Comparison of ENCODE assay signal across 8 cellular contexts in genomic region chr19:40811478-40812341, GRCh38. TPM values are rescaled to one million over a fixed set of nuclear protein-coding genes. Genes with fewer than 3 reads are reported as not detected.
A peak's percentile ranks its signal among the peaks of the same experiment; 100 is the strongest.
DNase-seq lines count a peak whose midpoint lies in the region; ATAC-seq and TF ChIP-seq lines count a peak whose summit lies in the region.

No MANE protein-coding gene starts in this region.

- no peak for DNase-seq in GM12865 (ENCODE audit: low read depth)
- DNase-seq in T-helper 17 cell: no peak
- no peak for DNase-seq in esophagus squamous epithelium (lab: John Stamatoyannopoulos, UW)
- DNase-seq in DMS153 (lab: John Stamatoyannopoulos, UW): no peak

- TF ChIP-seq CTCF in GM12865 (IDR thresholded peaks at IDR 0.05; ENCODE audit: insufficient read depth, low read depth, low read length, missing control alignments) (no peak), esophagus squamous epithelium (IDR thresholded peaks at IDR 0.05) (peak in 1 of 6 experiments; percentile 11)

- no peak overlapping the region for H3K9ac ChIP-seq in rectal smooth muscle tissue (ENCODE audit: low read length)

- H3K4me3 ChIP-seq in GM12865 (ENCODE audit: low read depth, low read length) (peak overlapping the region; percentile 29), esophagus squamous epithelium (peak overlapping the region; percentile 27 to 66 (median 50)), rectal smooth muscle tissue (ENCODE audit: low read length) (peak overlapping the region; percentile 41)

- intact Hi-C loops in esophagus squamous epithelium (cut with DNase I): loop anchor here (5.0 kb wide), 1 partner anchor 149 kb away; no protein-coding TSS in a partner anchor

- H3K27me3 ChIP-seq in esophagus squamous epithelium (no peaks in the 10 kb centered on the region), rectal smooth muscle tissue (ENCODE audit: control insufficient read depth, insufficient read depth, low read length) (no peaks in the 10 kb centered on the region)

- ATAC-seq in T-helper 17 cell (peak; percentile 24), HG02642 (IDR thresholded peaks at IDR 0.05; ENCODE audit: poor library complexity, unreplicated experiment) (no peak), HG03460 (IDR thresholded peaks at IDR 0.05; ENCODE audit: unreplicated experiment) (no peak), GM18517 (IDR thresholded peaks at IDR 0.05; ENCODE audit: unreplicated experiment) (no peak)

- peaks cover 25 to 63% (median 45%) of the 10 kb centered on the region in 3 donors for H3K4me1 ChIP-seq in esophagus squamous epithelium
- H3K4me1 ChIP-seq in rectal smooth muscle tissue (ENCODE audit: control insufficient read depth, insufficient read depth, low read length): peaks cover 14% of the 10 kb centered on the region

- H3K9me3 ChIP-seq in T-helper 17 cell (ENCODE audit: control insufficient read depth, low read length, poor library complexity, severe bottlenecking): no peaks in the 10 kb centered on the region
- H3K9me3 ChIP-seq in esophagus squamous epithelium: no peaks in the 10 kb centered on the region

- H3K27ac ChIP-seq in esophagus squamous epithelium (peak overlapping the region; percentile 67 to 87 (median 84)), rectal smooth muscle tissue (ENCODE audit: low read depth, low read length) (peak overlapping the region; percentile 57)

- H3K4me3 Mint-ChIP-seq in T-helper 17 cell: peak overlapping the region; percentile 91

- H3K4me1 Mint-ChIP-seq in T-helper 17 cell: peaks cover 53% of the 10 kb centered on the region

- no peaks in the 10 kb centered on the region for H3K27me3 Mint-ChIP-seq in T-helper 17 cell

- TF ChIP-seq POLR2A in esophagus squamous epithelium (IDR thresholded peaks at IDR 0.05): no peak

- H3K36me3 Mint-ChIP-seq in T-helper 17 cell (ENCODE audit: low read depth): peaks cover 4% of the 10 kb centered on the region

- H3K27ac Mint-ChIP-seq in T-helper 17 cell: peak overlapping the region; percentile 88

- H3K36me3 ChIP-seq in esophagus squamous epithelium (peaks cover 0 to 27% (median 6%) of the 10 kb centered on the region in 3 donors), rectal smooth muscle tissue (ENCODE audit: control insufficient read depth, insufficient read depth, low read length) (peaks cover 10% of the 10 kb centered on the region)

- WGBS in esophagus squamous epithelium, 2 donors: 25 to 29% methylated on average over 21 to 24 of the region's 35 CpGs

RNA-seq across cellular contexts. Expression of gene EGLN2, which starts 12.7 kb away (rescaled TPM):
- 100 to 1,000 TPM; 112 to 131 TPM for total RNA-seq in T-helper 17 cell
- total RNA-seq in esophagus squamous epithelium: 10 to 100 TPM; 30.3 to 50.9 (median 33.0) TPM

RNA-seq across cellular contexts. Expression of gene RAB4B, which starts 33.7 kb away (rescaled TPM):
- total RNA-seq in T-helper 17 cell (10 to 100 TPM; 52.4 to 55.4 TPM), esophagus squamous epithelium (10 to 100 TPM; 15.2 to 37.0 (median 20.5) TPM)

RNA-seq across cellular contexts. Expression of gene MIA, which starts 36.4 kb away (rescaled TPM):
- total RNA-seq in T-helper 17 cell (not detected), esophagus squamous epithelium (1 to 10 TPM in 1 of 4 donors, not detected in 3; 3.7 TPM)

RNA-seq across cellular contexts. Expression of gene CYP2A6, which starts 38.5 kb away (rescaled TPM):
- total RNA-seq in T-helper 17 cell: not detected
- not detected for total RNA-seq in esophagus squamous epithelium
